In the genomic region with DNA sequence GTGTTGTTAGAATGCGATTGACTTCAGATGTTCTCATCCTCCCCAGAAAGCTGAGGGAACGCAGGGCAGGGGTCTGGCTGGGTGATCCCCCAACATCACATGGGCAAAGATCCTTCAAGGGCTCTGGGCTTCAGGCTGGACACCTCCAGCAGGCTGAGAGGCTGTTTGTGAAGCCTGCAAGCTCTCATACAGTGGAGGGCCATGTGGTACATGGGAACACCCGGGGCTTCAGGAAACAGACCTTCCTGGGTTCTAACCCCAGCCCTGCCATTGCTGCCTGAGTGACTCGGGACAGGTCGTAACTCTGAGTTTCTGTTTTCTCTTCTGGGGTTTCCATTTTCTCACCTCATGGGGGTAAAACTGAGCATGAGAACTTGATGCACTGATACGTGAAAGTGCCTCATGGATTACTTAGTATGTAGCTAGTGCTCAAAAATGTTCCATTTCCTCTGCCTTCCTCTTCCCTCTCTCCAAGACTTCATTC, we compare ENCODE assay signal across 17 cellular contexts.
DNase-seq lines count a peak whose midpoint lies in the region; ATAC-seq and TF ChIP-seq lines count a peak whose summit lies in the region.
"Had no signal": no experiment of that assay in that cellular context is flagged by ENCODE, and none has a peak within 500 bp of the region (broad histone marks: within the 10 kb centered on the region; RNA-seq: fewer than 3 reads in every experiment).

No MANE protein-coding gene starts in this region.

- no peaks in the 10 kb centered on the region for H3K9me3 ChIP-seq in transverse colon
- no peaks in the 10 kb centered on the region for H3K9me3 ChIP-seq in prostate gland
- H3K9me3 ChIP-seq: A549, suprapubic skin had no signal

- peaks cover 10% of the 10 kb centered on the region for H3K4me1 Mint-ChIP-seq in activated naive CD4-positive, alpha-beta T cell treated with anti-CD3 and anti-CD28 coated beads, Interleukin-2, amount 10 ng/mL, durations not matched to agents 7 days and 5 days

- H3K27me3 Mint-ChIP-seq in activated naive CD4-positive, alpha-beta T cell treated with anti-CD3 and anti-CD28 coated beads, Interleukin-2, amount 10 ng/mL, durations not matched to agents 7 days and 5 days: peaks cover 73% of the 10 kb centered on the region

- H3K27me3 ChIP-seq in transverse colon (no peaks in the 10 kb centered on the region), prostate gland (replicated peaks; ENCODE audit: insufficient read depth) (no peaks in the 10 kb centered on the region)

- peak; percentile 32 for ATAC-seq in GM21381 (IDR thresholded peaks at IDR 0.05; ENCODE audit: unreplicated experiment)
- ATAC-seq: A549; activated naive CD8-positive, alpha-beta T cell treated with anti-CD3 and anti-CD28 coated beads, Interleukin-2, amount 50 U/mL, for 24 hours had no signal

- H3K36me3 ChIP-seq in transverse colon (no peaks in the 10 kb centered on the region), prostate gland (no peaks in the 10 kb centered on the region)
- H3K36me3 ChIP-seq: suprapubic skin had no signal

- TF ChIP-seq CTCF in transverse colon (IDR thresholded peaks at IDR 0.05) (no peak), prostate gland (IDR thresholded peaks at IDR 0.05) (no peak)

- H3K27ac ChIP-seq in transverse colon (peak overlapping the region in 2 of 4 donors; percentile 42 to 67), prostate gland (no peak overlapping the region)
- H3K27ac ChIP-seq: A549, HL-60, SK-N-MC, suprapubic skin had no signal

- H3K4me3 ChIP-seq in transverse colon: no peak overlapping the region
- H3K4me3 ChIP-seq in prostate gland: no peak overlapping the region
- H3K4me3 ChIP-seq: A549, SK-N-MC, suprapubic skin had no signal

- intact Hi-C loops in transverse colon (cut with DNase I; ENCODE audit: low total_unique reads): loop anchor here (5.0 kb wide), 1 partner anchor 49 kb away; no protein-coding TSS in a partner anchor
- intact Hi-C loops in prostate gland (cut with DNase I): no loop called here

- no peak overlapping the region for H3K4me3 Mint-ChIP-seq in activated naive CD4-positive, alpha-beta T cell treated with anti-CD3 and anti-CD28 coated beads, Interleukin-2, amount 10 ng/mL, durations not matched to agents 7 days and 5 days
- H3K4me3 Mint-ChIP-seq: activated naive CD8-positive, alpha-beta T cell treated with anti-CD3 and anti-CD28 coated beads, Interleukin-2, amount 50 U/mL, for 24 hours had no signal

- no peak for TF ChIP-seq EP300 in transverse colon (IDR thresholded peaks at IDR 0.05; ENCODE audit: low read depth)

- H3K4me1 ChIP-seq in transverse colon: no peaks in the 10 kb centered on the region
- H3K4me1 ChIP-seq in prostate gland (replicated peaks): no peaks in the 10 kb centered on the region
- H3K4me1 ChIP-seq: A549, suprapubic skin had no signal

- no peaks in the 10 kb centered on the region for H3K9me3 Mint-ChIP-seq in activated naive CD4-positive, alpha-beta T cell treated with anti-CD3 and anti-CD28 coated beads, Interleukin-2, amount 10 ng/mL, durations not matched to agents 7 days and 5 days
- H3K9me3 Mint-ChIP-seq: activated naive CD8-positive, alpha-beta T cell treated with anti-CD3 and anti-CD28 coated beads, Interleukin-2, amount 50 U/mL, for 24 hours had no signal

- H3K36me3 Mint-ChIP-seq in activated naive CD4-positive, alpha-beta T cell treated with anti-CD3 and anti-CD28 coated beads, Interleukin-2, amount 10 ng/mL, durations not matched to agents 7 days and 5 days: no peaks in the 10 kb centered on the region

- TF ChIP-seq POLR2A in transverse colon (IDR thresholded peaks at IDR 0.05) (no peak), prostate gland (IDR thresholded peaks at IDR 0.05) (no peak)

- CTCF ChIA-PET in activated naive CD4-positive, alpha-beta T cell treated with anti-CD3 and anti-CD28 coated beads, Interleukin-2, amount 10 ng/mL, durations not matched to agents 7 days and 5 days (lab: Charles Lee): no interaction called here

- peak overlapping the region; percentile 29 for H3K27ac Mint-ChIP-seq in activated naive CD4-positive, alpha-beta T cell treated with anti-CD3 and anti-CD28 coated beads, Interleukin-2, amount 10 ng/mL, durations not matched to agents 7 days and 5 days
- H3K27ac Mint-ChIP-seq: activated naive CD8-positive, alpha-beta T cell treated with anti-CD3 and anti-CD28 coated beads, Interleukin-2, amount 50 U/mL, for 24 hours had no signal

- in situ Hi-C loops in transverse colon (cut with MboI; ENCODE audit: low pct_ligation_motif_present in 1 of 4, low pct_unique_long_range_greater_than_20kb in 1 of 4, low sequenced_read_pairs in 3 of 4): no loop called here

- peak; percentile 17 for DNase-seq in activated naive CD4-positive, alpha-beta T cell treated with anti-CD3 and anti-CD28 coated beads, Interleukin-2, amount 10 ng/mL, durations not matched to agents 7 days and 5 days
- DNase-seq in activated naive CD4-positive, alpha-beta T cell treated with Interleukin-2 at 50 U/mL for 16 hours: no peak
- DNase-seq in NAMALWA (ENCODE audit: low spot score) (peak; percentile 21), transverse colon (peak; percentile 38), prostate gland (ENCODE audit: low spot score) (no peak), occipital lobe (lab: John Stamatoyannopoulos, UW) (no peak), RKO (ENCODE audit: low spot score) (no peak)
- DNase-seq: activated naive CD8-positive, alpha-beta T cell treated with anti-CD3 and anti-CD28 coated beads, Interleukin-2, amount 50 U/mL, for 24 hours; Calu3; cerebellar nuclear complex; Kasumi-1; NCI-H2029 had no signal

- 65 to 82% methylated on average over 2 to 5 of the region's 6 CpGs for WGBS in transverse colon (ENCODE audit: low coverage in 1 of 2), 2 donors
- WGBS in prostate gland: 84% methylated on average over 6 of the region's 6 CpGs

Comparison
In these comparisons a context has a peak if more than half of its experiments do, and no peak if none do; other contexts are left out.
1. DNase-seq: peak in activated naive CD4-positive, alpha-beta T cell treated with anti-CD3 and anti-CD28 coated beads, Interleukin-2, amount 10 ng/mL, durations not matched to agents 7 days and 5 days (single experiment), NAMALWA (single experiment) and transverse colon (single experiment); none in activated naive CD4-positive, alpha-beta T cell treated with Interleukin-2 at 50 U/mL for 16 hours (single experiment), prostate gland (single experiment), occipital lobe (single experiment) and RKO (single experiment).